In the genomic region with DNA sequence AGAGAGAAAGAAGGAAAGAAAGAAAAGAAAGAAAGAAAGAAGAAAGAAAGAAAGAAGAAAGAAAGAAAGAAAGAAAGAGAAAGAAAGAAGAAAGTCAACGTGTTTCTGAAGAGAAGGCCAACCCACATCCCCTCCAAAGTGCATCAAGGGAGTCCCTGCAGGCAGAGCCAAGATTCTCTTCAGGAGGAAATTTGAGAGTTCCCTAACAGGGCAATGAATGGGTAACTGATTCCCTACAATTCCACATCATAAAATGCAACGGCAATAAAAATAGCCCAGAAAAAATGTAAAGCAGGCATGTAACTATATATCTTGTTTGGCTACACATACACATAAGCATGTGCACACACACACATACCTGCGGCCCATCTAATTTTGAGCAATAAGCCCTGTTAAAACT, we compare ENCODE assay signal across 5 cellular contexts. TPM values are rescaled to one million over a fixed set of nuclear protein-coding genes. Genes with fewer than 3 reads are reported as not detected.
"Had no signal": no experiment of that assay in that cellular context is flagged by ENCODE, and none has a peak within 500 bp of the region (broad histone marks: within the 10 kb centered on the region; RNA-seq: fewer than 3 reads in every experiment).

No MANE protein-coding gene starts in this region.

RNA-seq across cellular contexts. Expression of gene SFTPA2, which starts 15.8 kb away (rescaled TPM):
- total RNA-seq: subcutaneous adipose tissue, suprapubic skin, thoracic aorta, urinary bladder had no signal

RNA-seq across cellular contexts. Expression of gene EIF5AL1, which starts 32.1 kb away (rescaled TPM):
- total RNA-seq: vagina had no signal
